17 cellular contexts compared by ENCODE assay signal in genomic region chr7:74344128-74344496, GRCh38. TPM values are rescaled to one million over a fixed set of nuclear protein-coding genes. Genes with fewer than 3 reads are reported as not detected.
A peak's percentile ranks its signal among the peaks of the same experiment; 100 is the strongest.
DNase-seq lines count a peak whose midpoint lies in the region; ATAC-seq, FAIRE-seq and TF ChIP-seq lines count a peak whose summit lies in the region.
"Had no signal": no experiment of that assay in that cellular context is flagged by ENCODE, and none has a peak within 500 bp of the region (broad histone marks: within the 10 kb centered on the region; RNA-seq: fewer than 3 reads in every experiment).

No MANE protein-coding gene starts in this region.

- no peak for TF ChIP-seq POLR2A in H54 (IDR thresholded peaks at IDR 0.05; ENCODE audit: low read depth, low read length)

- DNase-seq in Caki2 (ENCODE audit: low read depth) (peak; percentile 75), Panc1 (ENCODE audit: low read depth, low spot score) (no peak), brain microvascular endothelial cell (peak; percentile 16), mesenchymal stem cell (peak; percentile 20), H54 (ENCODE audit: insufficient read length, low spot score) (no peak), GF-D8 (lab: John Stamatoyannopoulos, UW) (no peak), NCI-H2171 treated with DMSO at 0.1 percent for 48 hours (lab: John Stamatoyannopoulos, UW) (no peak), midbrain (lab: John Stamatoyannopoulos, UW) (no peak)
- DNase-seq: activated CD4-positive, alpha-beta T cell treated with anti-CD3 and anti-CD28 coated beads for 4 hours; activated naive CD4-positive, alpha-beta T cell treated with Interleukin-2 at 50 U/mL for 16 hours; Caco-2; GDM1; NCI-H2029; NCI-H524; OCI-M1 had no signal

- no peak overlapping the region for H4K8ac ChIP-seq in mesenchymal stem cell (ENCODE audit: low read length)

- H3K4me3 ChIP-seq in Panc1 (ENCODE audit: low read depth in 2 of 2, low read length in 2 of 2) (no peak overlapping the region), brain microvascular endothelial cell (ENCODE audit: low read depth, low read length) (no peak overlapping the region), mesenchymal stem cell (ENCODE audit: insufficient read depth in 1 of 2, low read depth in 1 of 2, low read length in 2 of 2) (no peak overlapping the region)
- H3K4me3 ChIP-seq: left lung had no signal

- no peak overlapping the region for H3K4ac ChIP-seq in mesenchymal stem cell (ENCODE audit: low read depth in 1 of 2, low read length in 2 of 2)

- FAIRE-seq in H54 (lab: Jason Lieb, UNC) = no peak

- H2AFZ ChIP-seq in mesenchymal stem cell (ENCODE audit: low read depth, low read length) = no peak overlapping the region

- in situ Hi-C loops in Caki2 (cut with HindIII; ENCODE audit: low pct_unique_long_range_greater_than_20kb, low sequenced_read_pairs) = no loop called here
- in situ Hi-C loops in Panc1 (cut with HindIII; ENCODE audit: low pct_unique_long_range_greater_than_20kb, low sequenced_read_pairs) = no loop called here
- in situ Hi-C loops in brain microvascular endothelial cell (cut with HindIII; ENCODE audit: low pct_ligation_motif_present, low sequenced_read_pairs) = no loop called here

- H3K4me2 ChIP-seq in mesenchymal stem cell (ENCODE audit: low read length, poor library complexity, severe bottlenecking) = no peak overlapping the region

- TF ChIP-seq CTCF in Panc1 (IDR thresholded peaks at IDR 0.05) = no peak
- no peak for TF ChIP-seq CTCF in brain microvascular endothelial cell (IDR thresholded peaks at IDR 0.05; ENCODE audit: low read depth, low read length, missing control alignments)

- peak overlapping the region; percentile 16 to 47 for H3K18ac ChIP-seq in mesenchymal stem cell (ENCODE audit: low read depth in 1 of 2, low read length in 2 of 2)

- no peak overlapping the region for H2BK120ac ChIP-seq in mesenchymal stem cell (ENCODE audit: low read depth, low read length)

- no peaks in the 10 kb centered on the region for H3K9me3 ChIP-seq in Panc1 (ENCODE audit: control insufficient read depth, insufficient read depth, low read depth, low read length)
- no peaks in the 10 kb centered on the region for H3K9me3 ChIP-seq in mesenchymal stem cell (ENCODE audit: control insufficient read depth, low read length)
- H3K9me3 ChIP-seq: Caco-2, left lung had no signal

- CTCF ChIA-PET in Panc1 (lab: Charles Lee) = no interaction called here

- ATAC-seq in Panc1 = peak; percentile 50; the same call in 1 of the 2 replicates
- ATAC-seq: sciatic nerve had no signal

- H3K79me1 ChIP-seq in mesenchymal stem cell (replicated peaks; ENCODE audit: low read length, poor library complexity, severe bottlenecking) = peaks cover 20% of the 10 kb centered on the region

- H3K4me1 ChIP-seq in Panc1 (ENCODE audit: control insufficient read depth, insufficient read depth, low read length) = 0 out of 2 replicates have a peak, but pooled peaks cover 5% of the 10 kb centered on the region
- H3K4me1 ChIP-seq in mesenchymal stem cell (ENCODE audit: control insufficient read depth, insufficient read depth, low read depth, low read length) = peaks cover 9% of the 10 kb centered on the region
- H3K4me1 ChIP-seq: Caco-2, left lung had no signal

- BruUV-seq in Panc1 (replicated peaks; lab: Mats Ljungman, UMichigan) = no TSS peak

- H3K23ac ChIP-seq in mesenchymal stem cell (ENCODE audit: low read length in 2 of 2) = no peak overlapping the region

- H3K27ac ChIP-seq in Panc1 (ENCODE audit: low read length) = no peak overlapping the region
- H3K27ac ChIP-seq in brain microvascular endothelial cell = peak overlapping the region; percentile 10
- no peak overlapping the region for H3K27ac ChIP-seq in mesenchymal stem cell (ENCODE audit: low read length, poor library complexity, severe bottlenecking)
- H3K27ac ChIP-seq: left lung had no signal

- H4K91ac ChIP-seq in mesenchymal stem cell (ENCODE audit: low read length) = no peak overlapping the region

- 83% methylated on average over 2 of the region's 2 CpGs for WGBS in mesenchymal stem cell

- H3K27me3 ChIP-seq in Panc1 (ENCODE audit: control insufficient read depth, insufficient read depth, low read length) (no peaks in the 10 kb centered on the region), brain microvascular endothelial cell (replicated peaks) (no peaks in the 10 kb centered on the region), mesenchymal stem cell (ENCODE audit: control insufficient read depth in 1 of 2, insufficient read depth in 1 of 2, low read length in 2 of 2) (no peaks in the 10 kb centered on the region)
- H3K27me3 ChIP-seq: left lung had no signal

- H2AK5ac ChIP-seq in mesenchymal stem cell (ENCODE audit: low read length, severe bottlenecking) = no peak overlapping the region

- no peak overlapping the region for H2BK12ac ChIP-seq in mesenchymal stem cell (ENCODE audit: low read length in 2 of 2)

- no peak overlapping the region for H3K14ac ChIP-seq in mesenchymal stem cell (ENCODE audit: low read length in 2 of 2)

- POLR2A ChIA-PET in Panc1 (lab: Charles Lee) = interaction anchor here (0.7 kb wide), 1 partner anchor 9 kb away, joined by 3 read pairs; no protein-coding TSS in a partner anchor

- H2BK5ac ChIP-seq in mesenchymal stem cell (ENCODE audit: low read depth, low read length, poor library complexity, severe bottlenecking) = no peak overlapping the region

- H2BK15ac ChIP-seq in mesenchymal stem cell (ENCODE audit: low read depth, poor library complexity, severe bottlenecking) = no peak overlapping the region

- intact Hi-C loops in Panc1 (cut with micrococcal nuclease; ENCODE audit: unreplicated experiment) = no loop called here

- no peaks in the 10 kb centered on the region for H3K36me3 ChIP-seq in Panc1 (ENCODE audit: control insufficient read depth, insufficient read depth, low read length)
- peaks cover 19% of the 10 kb centered on the region for H3K36me3 ChIP-seq in brain microvascular endothelial cell (replicated peaks)
- peaks cover 26 to 33% of the 10 kb centered on the region in 2 experiments for H3K36me3 ChIP-seq in mesenchymal stem cell (ENCODE audit: control insufficient read depth in 1 of 2, insufficient read depth in 2 of 2, low read depth in 1 of 2, low read length in 2 of 2)

- H3K9ac ChIP-seq in mesenchymal stem cell (ENCODE audit: low read length) = no peak overlapping the region

RNA-seq across cellular contexts. Expression of gene CLIP2, which starts 54.9 kb away (rescaled TPM):
- 20.5 and 35.9 TPM in 2 replicates for total RNA-seq in Caki2 (2014; rRNA removed; shearing (Covaris generic); ENCODE audit: low replicate concordance)
- total RNA-seq in Panc1 (2021; ENCODE audit: unreplicated experiment) = 39.9 TPM
- polyA plus RNA-seq in Panc1 (2012; ENCODE audit: insufficient read length) = 47.7 TPM
- 68.2 TPM for polyA plus RNA-seq in mesenchymal stem cell (2013, experiment 1 of 2)
- polyA plus RNA-seq in mesenchymal stem cell (2013, experiment 2 of 2) = 63.3 TPM

Comparison
In these comparisons a context has a peak if more than half of its experiments do, and no peak if none do; other contexts are left out.
1. DNase-seq: peak in Caki2 (single experiment), brain microvascular endothelial cell (single experiment) and mesenchymal stem cell (single experiment); none in Panc1 (single experiment), H54 (single experiment), GF-D8 (single experiment), NCI-H2171 treated with DMSO at 0.1 percent for 48 hours (single experiment) and midbrain (single experiment).